In genomic region chr15:85405467-85405866, GRCh38 we compare ENCODE assay signal across 11 cellular contexts. TPM values are rescaled to one million over a fixed set of nuclear protein-coding genes. Genes with fewer than 3 reads are reported as not detected.
DNase-seq lines count a peak whose midpoint lies in the region; ATAC-seq and TF ChIP-seq lines count a peak whose summit lies in the region.
"Had no signal": no experiment of that assay in that cellular context is flagged by ENCODE, and none has a peak within 500 bp of the region (broad histone marks: within the 10 kb centered on the region; RNA-seq: fewer than 3 reads in every experiment).

No MANE protein-coding gene starts in this region.

- in situ Hi-C loops in transverse colon (cut with MboI; ENCODE audit: low pct_ligation_motif_present in 1 of 4, low pct_unique_long_range_greater_than_20kb in 1 of 4, low sequenced_read_pairs in 3 of 4) = no loop called here

- H3K4me3 Mint-ChIP-seq in activated T-helper 17 cell treated with anti-CD3 and anti-CD28 coated beads, Interleukin-2, amount 50 U/mL, for 72 hours = peak overlapping the region; percentile 63
- peak overlapping the region; percentile 67 for H3K4me3 Mint-ChIP-seq in memory B cell

- H3K27ac Mint-ChIP-seq in activated T-helper 17 cell treated with anti-CD3 and anti-CD28 coated beads, Interleukin-2, amount 50 U/mL, for 72 hours = peak overlapping the region; percentile 84
- H3K27ac Mint-ChIP-seq in memory B cell = peak overlapping the region; percentile 99

- no peak for TF ChIP-seq EP300 in transverse colon (IDR thresholded peaks at IDR 0.05; ENCODE audit: low read depth)

- ATAC-seq in activated T-helper 17 cell treated with anti-CD3 and anti-CD28 coated beads, Interleukin-2, amount 50 U/mL, for 72 hours (replicated peaks) = no peak
- no peak for ATAC-seq in memory B cell (ENCODE audit: low read depth)
- ATAC-seq in HG03342 (IDR thresholded peaks at IDR 0.05; ENCODE audit: unreplicated experiment) = no peak

- DNase-seq in left ventricle myocardium inferior (no peak), cardiac septum (ENCODE audit: low spot score) (no peak), memory B cell (ENCODE audit: low spot score in 2 of 2) (no peak), transverse colon (no peak), AML-193 (lab: John Stamatoyannopoulos, UW) (no peak), NCI-H1436 treated with DMSO at 0.1 percent for 48 hours (lab: John Stamatoyannopoulos, UW) (no peak)
- DNase-seq: activated CD4-positive, alpha-beta T cell treated with anti-CD3 and anti-CD28 coated beads, Interleukin-2, amount 50 U/mL, for 48 hours; anterior cingulate cortex; KBM-7 had no signal

- H3K27me3 Mint-ChIP-seq in activated T-helper 17 cell treated with anti-CD3 and anti-CD28 coated beads, Interleukin-2, amount 50 U/mL, for 72 hours = no peaks in the 10 kb centered on the region
- H3K27me3 Mint-ChIP-seq in memory B cell = no peaks in the 10 kb centered on the region

- H3K4me1 ChIP-seq in left ventricle myocardium inferior = peaks cover 92% of the 10 kb centered on the region
- H3K4me1 ChIP-seq in transverse colon = peaks cover 36 to 69% (median 46%) of the 10 kb centered on the region in 4 donors

- no peaks in the 10 kb centered on the region for H3K9me3 Mint-ChIP-seq in activated T-helper 17 cell treated with anti-CD3 and anti-CD28 coated beads, Interleukin-2, amount 50 U/mL, for 72 hours
- H3K9me3 Mint-ChIP-seq in memory B cell = peaks cover 2% of the 10 kb centered on the region

- H3K36me3 Mint-ChIP-seq in activated T-helper 17 cell treated with anti-CD3 and anti-CD28 coated beads, Interleukin-2, amount 50 U/mL, for 72 hours (ENCODE audit: low read depth) = peaks cover 5% of the 10 kb centered on the region
- H3K36me3 Mint-ChIP-seq in memory B cell = peaks cover 6% of the 10 kb centered on the region

- H3K9me3 ChIP-seq in left ventricle myocardium inferior (replicated peaks) (no peaks in the 10 kb centered on the region), transverse colon (no peaks in the 10 kb centered on the region)

- H3K27me3 ChIP-seq in left ventricle myocardium inferior (ENCODE audit: low read depth) (no peaks in the 10 kb centered on the region), transverse colon (no peaks in the 10 kb centered on the region)

- no peak for TF ChIP-seq POLR2A in transverse colon (IDR thresholded peaks at IDR 0.05)

- TF ChIP-seq CTCF in left ventricle myocardium inferior (IDR thresholded peaks at IDR 0.05; ENCODE audit: borderline replicate concordance) (no peak), transverse colon (IDR thresholded peaks at IDR 0.05) (no peak)

- H3K4me1 Mint-ChIP-seq in activated T-helper 17 cell treated with anti-CD3 and anti-CD28 coated beads, Interleukin-2, amount 50 U/mL, for 72 hours = peaks cover 55% of the 10 kb centered on the region
- H3K4me1 Mint-ChIP-seq in memory B cell = peaks cover 60% of the 10 kb centered on the region

- H3K36me3 ChIP-seq in left ventricle myocardium inferior = no peaks in the 10 kb centered on the region
- H3K36me3 ChIP-seq in transverse colon = no peaks in the 10 kb centered on the region

- H3K4me3 ChIP-seq in left ventricle myocardium inferior (no peak overlapping the region), transverse colon (no peak overlapping the region)

- WGBS in transverse colon (ENCODE audit: low coverage in 1 of 2), 2 donors = 80 to 97% methylated on average over 1 to 3 of the region's 3 CpGs

- peak overlapping the region; percentile 48 for H3K27ac ChIP-seq in left ventricle myocardium inferior (replicated peaks)
- H3K27ac ChIP-seq in transverse colon = peak overlapping the region in 3 of 4 donors; percentile 50 to 65 (median 60)

- intact Hi-C loops in left ventricle myocardium inferior (cut with micrococcal nuclease) (no loop called here), cardiac septum (cut with DNase I) (no loop called here), transverse colon (cut with DNase I; ENCODE audit: low total_unique reads) (no loop called here)

RNA-seq across cellular contexts. Expression of gene AKAP13, which starts 25.1 kb away (rescaled TPM):
- total RNA-seq in left ventricle myocardium inferior (331 TPM), cardiac septum (458 TPM), transverse colon (100 to 1,000 TPM; 206 to 291 (median 214) TPM)
- total RNA-seq in activated T-helper 17 cell treated with anti-CD3 and anti-CD28 coated beads, Interleukin-2, amount 50 U/mL, for 72 hours = 100 to 1,000 TPM in 1 of 2 donors, 10 to 100 TPM in 1; 95.9 to 152 TPM
